23 cellular contexts compared by ENCODE assay signal in the genomic region with DNA sequence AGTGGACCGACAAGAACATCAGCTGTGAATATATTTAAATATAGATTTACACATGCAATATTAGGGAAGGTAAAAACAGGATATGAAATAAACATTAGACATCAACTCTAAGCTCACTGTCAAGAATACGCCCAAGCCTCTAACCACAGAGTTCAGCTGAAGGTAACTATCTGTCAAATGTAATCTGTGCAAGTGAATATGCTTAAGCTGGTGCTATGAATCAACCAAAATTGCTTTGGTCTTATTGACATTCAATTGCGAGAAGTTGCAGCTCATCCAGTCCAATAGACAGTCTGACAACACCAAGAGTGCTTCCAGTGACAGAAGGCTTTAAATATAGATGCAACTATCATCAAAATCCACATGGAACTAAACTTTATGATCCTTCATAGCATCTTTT. TPM values are rescaled to one million over a fixed set of nuclear protein-coding genes. Genes with fewer than 3 reads are reported as not detected.
"Had no signal": no experiment of that assay in that cellular context is flagged by ENCODE, and none has a peak within 500 bp of the region (broad histone marks: within the 10 kb centered on the region; RNA-seq: fewer than 3 reads in every experiment).

No MANE protein-coding gene starts in this region.

- H3K4me3 ChIP-seq: coronary artery, esophagus muscularis mucosa, gastrocnemius medialis, heart right ventricle, mucosa of descending colon, ovary had no signal

- ATAC-seq: gastrocnemius medialis; heart right ventricle; left lobe of liver; mucosa of descending colon; naive thymus-derived CD8-positive, alpha-beta T cell; right cardiac atrium had no signal

- DNase-seq: effector CD4-positive, alpha-beta T cell; endodermal cell; gastrocnemius medialis; heart right ventricle; hypothalamus; islet precursor cell; mammary epithelial cell; mucosa of descending colon; naive thymus-derived CD8-positive, alpha-beta T cell; nucleus accumbens; ovary; right cardiac atrium; small intestine; stimulated activated CD4-positive, alpha-beta T cell treated with anti-CD3 and anti-CD28 coated beads, Interleukin-12 subunit alpha, Interleukin-12 subunit beta, amount 100 ng/mL, for 4 hours; stimulated activated naive CD4-positive, alpha-beta T cell treated with Interleukin-2 at 50 U/mL for 16 hours; trophoblast cell had no signal

- H3K9me3 ChIP-seq: esophagus muscularis mucosa, gastrocnemius medialis, heart right ventricle, mucosa of descending colon, ovary had no signal

- H3K4me1 ChIP-seq: esophagus muscularis mucosa, gastrocnemius medialis, heart right ventricle had no signal

- H3K36me3 ChIP-seq: esophagus muscularis mucosa, gastrocnemius medialis, heart right ventricle, ovary had no signal

- H3K27ac ChIP-seq: coronary artery, esophagus muscularis mucosa, gastrocnemius medialis, heart right ventricle, ovary had no signal

- H3K27me3 ChIP-seq: esophagus muscularis mucosa, gastrocnemius medialis, heart right ventricle, ovary had no signal

RNA-seq across cellular contexts. Expression of a gene that starts 32.3 kb away (rescaled TPM):
- total RNA-seq: dermis microvascular lymphatic vessel endothelial cell; endothelial cell of umbilical vein; mammary epithelial cell; naive thymus-derived CD8-positive, alpha-beta T cell; posterior vena cava had no signal
- polyA plus RNA-seq: endothelial cell of umbilical vein; mammary epithelial cell; naive thymus-derived CD8-positive, alpha-beta T cell; urinary bladder had no signal
